Comparison of ENCODE assay signal across 22 cellular contexts in genomic region chr6:87180105-87180504, GRCh38. TPM values are rescaled to one million over a fixed set of nuclear protein-coding genes. Genes with fewer than 3 reads are reported as not detected.
DNase-seq lines count a peak whose midpoint lies in the region; ATAC-seq and TF ChIP-seq lines count a peak whose summit lies in the region.
"Had no signal": no experiment of that assay in that cellular context is flagged by ENCODE, and none has a peak within 500 bp of the region (broad histone marks: within the 10 kb centered on the region; RNA-seq: fewer than 3 reads in every experiment).

No MANE protein-coding gene starts in this region.

- no peak for DNase-seq in natural killer cell treated with Interleukin-12 subunit alpha and Interleukin-12 subunit beta and Interleukin-15 and Interleukin-18, amount 100 ng/mL, for 72 hours (ENCODE audit: low spot score)
- DNase-seq in natural killer cell, result no peak
- no peak for DNase-seq in endodermal cell
- no peak for DNase-seq in ecto neural progenitor cell (ENCODE audit: low spot score)
- no peak for DNase-seq in NCI-H187 (lab: John Stamatoyannopoulos, UW)
- DNase-seq: activated naive CD4-positive, alpha-beta T cell; CD4-positive, alpha-beta T cell; effector memory CD4-positive, alpha-beta T cell; IMR-90; left ventricle myocardium superior; NCI-H1436 treated with DMSO at 0.1 percent for 48 hours; NCI-H2171; NCI-H524 treated with DMSO at 0.1 percent for 48 hours; occipital lobe; stimulated activated CD4-positive, alpha-beta T cell treated with anti-CD3 and anti-CD28 coated beads, Interleukin-4, amount 100 ng/mL, for 1 hour; upper lobe of left lung had no signal

- H3K27me3 Mint-ChIP-seq in natural killer cell treated with Interleukin-12 subunit alpha and Interleukin-12 subunit beta and Interleukin-15 and Interleukin-18, amount 100 ng/mL, for 72 hours, result no peaks in the 10 kb centered on the region
- no peaks in the 10 kb centered on the region for H3K27me3 Mint-ChIP-seq in natural killer cell (ENCODE audit: low read depth in 2 of 2)
- no peaks in the 10 kb centered on the region for H3K27me3 Mint-ChIP-seq in endodermal cell (ENCODE audit: insufficient read depth)
- no peaks in the 10 kb centered on the region for H3K27me3 Mint-ChIP-seq in stimulated activated memory B cell treated with anti-CD40 and anti-IgM and Interleukin-4, amounts not matched to agents 10 μg/mL and 1 μg/mL and 100 μg/mL, for 72 hours
- H3K27me3 Mint-ChIP-seq: CD4-positive, alpha-beta T cell had no signal

- no peak for TF ChIP-seq CTCF in natural killer cell (IDR thresholded peaks at IDR 0.05)
- no peak for TF ChIP-seq CTCF in endodermal cell (conservative IDR thresholded peaks at IDR 0.05)

- intact Hi-C loops in natural killer cell (cut with micrococcal nuclease), result no loop called here

- peak overlapping the region; percentile 53 to 61 for H3K27ac Mint-ChIP-seq in natural killer cell treated with Interleukin-12 subunit alpha and Interleukin-12 subunit beta and Interleukin-15 and Interleukin-18, amount 100 ng/mL, for 72 hours
- H3K27ac Mint-ChIP-seq in natural killer cell, result no peak overlapping the region
- peak overlapping the region; percentile 2 for H3K27ac Mint-ChIP-seq in endodermal cell
- H3K27ac Mint-ChIP-seq in stimulated activated memory B cell treated with anti-CD40 and anti-IgM and Interleukin-4, amounts not matched to agents 10 μg/mL and 1 μg/mL and 100 μg/mL, for 72 hours, result peak overlapping the region; percentile 83
- H3K27ac Mint-ChIP-seq: CD4-positive, alpha-beta T cell had no signal

- no peaks in the 10 kb centered on the region for H3K9me3 Mint-ChIP-seq in natural killer cell treated with Interleukin-12 subunit alpha and Interleukin-12 subunit beta and Interleukin-15 and Interleukin-18, amount 100 ng/mL, for 72 hours
- H3K9me3 Mint-ChIP-seq in natural killer cell (no peaks in the 10 kb centered on the region), endodermal cell (peaks cover 1% of the 10 kb centered on the region)
- H3K9me3 Mint-ChIP-seq in stimulated activated memory B cell treated with anti-CD40 and anti-IgM and Interleukin-4, amounts not matched to agents 10 μg/mL and 1 μg/mL and 100 μg/mL, for 72 hours, result peaks cover 3% of the 10 kb centered on the region
- H3K9me3 Mint-ChIP-seq: CD4-positive, alpha-beta T cell had no signal

- no peak for ATAC-seq in natural killer cell treated with Interleukin-12 subunit alpha and Interleukin-12 subunit beta and Interleukin-15 and Interleukin-18, amount 100 ng/mL, for 72 hours
- no peak for ATAC-seq in natural killer cell
- ATAC-seq in stimulated activated memory B cell treated with anti-CD40 and anti-IgM and Interleukin-4, amounts not matched to agents 10 μg/mL and 1 μg/mL and 100 μg/mL, for 72 hours, result no peak
- no peak for ATAC-seq in GM18519 (IDR thresholded peaks at IDR 0.05; ENCODE audit: low FRiP score, unreplicated experiment)
- ATAC-seq: activated CD4-positive, CD25-positive, alpha-beta regulatory T cell treated with anti-CD3 and anti-CD28 coated beads, Interleukin-2, amount 50 U/mL, for 24 hours; left ventricle myocardium superior; SK-N-SH treated with all-trans-retinoic acid at 6 μM for 48 hours had no signal

- no peak overlapping the region for H3K4me3 Mint-ChIP-seq in natural killer cell treated with Interleukin-12 subunit alpha and Interleukin-12 subunit beta and Interleukin-15 and Interleukin-18, amount 100 ng/mL, for 72 hours
- no peak overlapping the region for H3K4me3 Mint-ChIP-seq in natural killer cell
- H3K4me3 Mint-ChIP-seq in endodermal cell, result no peak overlapping the region
- no peak overlapping the region for H3K4me3 Mint-ChIP-seq in stimulated activated memory B cell treated with anti-CD40 and anti-IgM and Interleukin-4, amounts not matched to agents 10 μg/mL and 1 μg/mL and 100 μg/mL, for 72 hours
- H3K4me3 Mint-ChIP-seq: CD4-positive, alpha-beta T cell had no signal

- peaks cover 5% of the 10 kb centered on the region for H3K36me3 Mint-ChIP-seq in natural killer cell treated with Interleukin-12 subunit alpha and Interleukin-12 subunit beta and Interleukin-15 and Interleukin-18, amount 100 ng/mL, for 72 hours
- no peaks in the 10 kb centered on the region for H3K36me3 Mint-ChIP-seq in natural killer cell
- peaks cover 35% of the 10 kb centered on the region for H3K36me3 Mint-ChIP-seq in endodermal cell (ENCODE audit: low read depth)
- peaks cover 46% of the 10 kb centered on the region for H3K36me3 Mint-ChIP-seq in stimulated activated memory B cell treated with anti-CD40 and anti-IgM and Interleukin-4, amounts not matched to agents 10 μg/mL and 1 μg/mL and 100 μg/mL, for 72 hours

- WGBS in HUES64, result 69% methylated on average over 6 of the region's 6 CpGs
- WGBS in endodermal cell (ENCODE audit: insufficient coverage in 1 of 2, insufficient read length in 1 of 2), 2 experiments, result 87 to 88% methylated on average over 4 to 6 of the region's 6 CpGs

- peaks cover 8% of the 10 kb centered on the region for H3K36me3 ChIP-seq in HUES64 (ENCODE audit: insufficient read depth, low read length)
- peaks cover 54% of the 10 kb centered on the region for H3K36me3 ChIP-seq in endodermal cell (ENCODE audit: control insufficient read depth, insufficient read depth, low read length)
- H3K36me3 ChIP-seq: upper lobe of left lung had no signal

- H3K4me1 ChIP-seq in HUES64 (ENCODE audit: insufficient read depth, low read length), result peaks cover 79% of the 10 kb centered on the region
- no peaks in the 10 kb centered on the region for H3K4me1 ChIP-seq in endodermal cell (ENCODE audit: control insufficient read depth, insufficient read depth, low read length)

- H3K4me3 ChIP-seq in HUES64 (ENCODE audit: low read length), result no peak overlapping the region
- H3K4me3 ChIP-seq in endodermal cell (ENCODE audit: low read length), result no peak overlapping the region
- H3K4me3 ChIP-seq: upper lobe of left lung had no signal

- H3K4me1 Mint-ChIP-seq in natural killer cell treated with Interleukin-12 subunit alpha and Interleukin-12 subunit beta and Interleukin-15 and Interleukin-18, amount 100 ng/mL, for 72 hours (ENCODE audit: low read depth in 2 of 2), result peaks cover 59 to 65% of the 10 kb centered on the region in 2 donors
- H3K4me1 Mint-ChIP-seq in natural killer cell (peaks cover 76 to 79% of the 10 kb centered on the region in 2 donors), endodermal cell (peaks cover 36% of the 10 kb centered on the region)
- peaks cover 77% of the 10 kb centered on the region for H3K4me1 Mint-ChIP-seq in stimulated activated memory B cell treated with anti-CD40 and anti-IgM and Interleukin-4, amounts not matched to agents 10 μg/mL and 1 μg/mL and 100 μg/mL, for 72 hours

- no peaks in the 10 kb centered on the region for H3K27me3 ChIP-seq in HUES64 (ENCODE audit: insufficient read depth, low read length)
- no peaks in the 10 kb centered on the region for H3K27me3 ChIP-seq in endodermal cell (ENCODE audit: control insufficient read depth, insufficient read depth, low read length, poor library complexity, severe bottlenecking)
- H3K27me3 ChIP-seq: upper lobe of left lung had no signal

- H3K9ac ChIP-seq in HUES64 (ENCODE audit: low read depth, low read length) (peak overlapping the region; percentile 33; the same call in 1 of the 2 replicates), endodermal cell (ENCODE audit: extremely low read depth, low read length, poor library complexity, severe bottlenecking) (no peak overlapping the region)

- H3K9me3 ChIP-seq in HUES64 (ENCODE audit: insufficient read depth, low read depth, low read length), result no peaks in the 10 kb centered on the region
- no peaks in the 10 kb centered on the region for H3K9me3 ChIP-seq in endodermal cell (ENCODE audit: control insufficient read depth, low read length)
- H3K9me3 ChIP-seq: upper lobe of left lung had no signal

- H3K27ac ChIP-seq in HUES64 (ENCODE audit: low read depth, low read length) (peak overlapping the region; percentile 72), endodermal cell (ENCODE audit: low read depth, low read length) (peak overlapping the region; percentile 33)
- H3K27ac ChIP-seq: RWPE1, upper lobe of left lung had no signal

RNA-seq across cellular contexts. Expression of gene ZNF292, which starts 24.7 kb away (rescaled TPM):
- total RNA-seq in natural killer cell treated with Interleukin-12 subunit alpha and Interleukin-12 subunit beta and Interleukin-15 and Interleukin-18, amount 100 ng/mL, for 72 hours, result 10 to 100 TPM; 63.2 to 65.9 TPM
- total RNA-seq in natural killer cell (10 to 100 TPM; 78.7 to 90.4 (median 89.4) TPM), endodermal cell (10 to 100 TPM; 45.9 to 50.2 TPM)
- 12.3 TPM for polyA plus RNA-seq in HUES64 (2013, experiment 1 of 2)
- 13.7 TPM for polyA plus RNA-seq in HUES64 (2013, experiment 2 of 2)
- polyA plus RNA-seq in endodermal cell (2013, experiment 1 of 2), result 23.8 TPM
- 25.2 TPM for polyA plus RNA-seq in endodermal cell (2013, experiment 2 of 2)

Comparison
In these comparisons a context has a peak if more than half of its experiments do, and no peak if none do; other contexts are left out.
1. H3K27ac Mint-ChIP-seq: peak in natural killer cell treated with Interleukin-12 subunit alpha and Interleukin-12 subunit beta and Interleukin-15 and Interleukin-18, amount 100 ng/mL, for 72 hours (2 of 2), endodermal cell (single experiment) and stimulated activated memory B cell treated with anti-CD40 and anti-IgM and Interleukin-4, amounts not matched to agents 10 μg/mL and 1 μg/mL and 100 μg/mL, for 72 hours (single experiment); none in natural killer cell (0 of 2).